In the genomic region with DNA sequence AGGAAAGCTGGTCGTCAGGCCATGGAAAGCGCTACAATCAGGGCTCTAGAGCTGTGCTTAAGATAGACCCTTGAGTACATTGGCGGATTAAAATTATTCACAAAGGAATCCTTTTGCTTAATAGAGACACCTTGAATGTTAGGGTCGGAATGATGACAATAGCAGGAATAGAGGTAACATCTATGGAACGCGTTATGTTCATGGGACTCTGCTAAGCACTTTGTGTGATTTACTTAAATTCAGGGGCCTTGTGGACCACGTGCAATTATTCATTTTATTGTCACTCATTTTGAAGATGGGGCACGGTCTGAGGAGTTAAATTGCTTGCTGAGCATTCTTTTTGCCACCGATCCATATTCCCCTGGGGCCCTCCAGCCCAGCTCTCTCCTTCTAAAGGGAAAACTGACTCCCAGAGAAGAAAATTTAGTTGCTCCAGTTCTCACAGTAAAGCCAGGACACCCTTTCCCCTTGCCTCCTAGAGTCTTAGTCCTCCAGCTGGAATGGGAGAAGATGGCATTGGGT, we compare ENCODE assay signal across 1 cellular context.
TF ChIP-seq lines count a peak whose summit lies in the region.

No MANE protein-coding gene starts in this region.

TF ChIP-seq in HEK293, 187 proteins besides CTCF, POLR2A, EP300 and RAD21 (continued from another document and continues in another):
- peak; percentile 3; the same call in 1 of the 2 replicates for TF ChIP-seq PRDM10 (tag by site-specific recombination; IDR thresholded peaks at IDR 0.05)
- TF ChIP-seq SP3 (tag by site-specific recombination; IDR thresholded peaks at IDR 0.05), result no peak
- peak; percentile 18; the same call in 1 of the 2 replicates for TF ChIP-seq ZBTB20 (tag by site-specific recombination; IDR thresholded peaks at IDR 0.05)
- TF ChIP-seq, protein P1, sequence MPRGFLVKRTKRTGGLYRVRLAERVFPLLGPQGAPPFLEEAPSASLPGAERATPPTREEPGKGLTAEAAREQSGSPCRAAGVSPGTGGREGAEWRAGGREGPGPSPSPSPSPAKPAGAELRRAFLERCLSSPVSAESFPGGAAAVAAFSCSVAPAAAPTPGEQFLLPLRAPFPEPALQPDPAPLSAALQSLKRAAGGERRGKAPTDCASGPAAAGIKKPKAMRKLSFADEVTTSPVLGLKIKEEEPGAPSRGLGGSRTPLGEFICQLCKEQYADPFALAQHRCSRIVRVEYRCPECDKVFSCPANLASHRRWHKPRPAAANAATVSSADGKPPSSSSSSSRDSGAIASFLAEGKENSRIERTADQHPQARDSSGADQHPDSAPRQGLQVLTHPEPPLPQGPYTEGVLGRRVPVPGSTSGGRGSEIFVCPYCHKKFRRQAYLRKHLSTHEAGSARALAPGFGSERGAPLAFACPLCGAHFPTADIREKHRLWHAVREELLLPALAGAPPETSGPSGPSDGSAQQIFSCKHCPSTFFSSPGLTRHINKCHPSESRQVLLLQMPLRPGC (tag by site-specific recombination; IDR thresholded peaks at IDR 0.05), result no peak
- TF ChIP-seq, protein P2, sequence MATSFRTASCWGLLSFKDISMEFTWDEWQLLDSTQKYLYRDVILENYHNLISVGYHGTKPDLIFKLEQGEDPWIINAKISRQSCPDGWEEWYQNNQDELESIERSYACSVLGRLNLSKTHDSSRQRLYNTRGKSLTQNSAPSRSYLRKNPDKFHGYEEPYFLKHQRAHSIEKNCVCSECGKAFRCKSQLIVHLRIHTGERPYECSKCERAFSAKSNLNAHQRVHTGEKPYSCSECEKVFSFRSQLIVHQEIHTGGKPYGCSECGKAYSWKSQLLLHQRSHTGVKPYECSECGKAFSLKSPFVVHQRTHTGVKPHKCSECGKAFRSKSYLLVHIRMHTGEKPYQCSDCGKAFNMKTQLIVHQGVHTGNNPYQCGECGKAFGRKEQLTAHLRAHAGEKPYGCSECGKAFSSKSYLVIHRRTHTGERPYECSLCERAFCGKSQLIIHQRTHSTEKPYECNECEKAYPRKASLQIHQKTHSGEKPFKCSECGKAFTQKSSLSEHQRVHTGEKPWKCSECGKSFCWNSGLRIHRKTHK (tag by site-specific recombination; IDR thresholded peaks at IDR 0.05), result no peak
- peak; percentile 26; the same call in 1 of the 2 replicates for TF ChIP-seq ZBTB17 (tag by site-specific recombination; IDR thresholded peaks at IDR 0.05)
- TF ChIP-seq ZNF404 (tag by site-specific recombination; IDR thresholded peaks at IDR 0.05), result no peak
- TF ChIP-seq ZNF16 (tag by site-specific recombination; IDR thresholded peaks at IDR 0.05; ENCODE audit: low read depth), result no peak
- no peak for TF ChIP-seq RBAK (tag by site-specific recombination; IDR thresholded peaks at IDR 0.05)
- no peak for TF ChIP-seq ZNF292 (tag by site-specific recombination; IDR thresholded peaks at IDR 0.05; ENCODE audit: borderline replicate concordance, low read depth)
- no peak for TF ChIP-seq ZBTB44 (tag by site-specific recombination; IDR thresholded peaks at IDR 0.05)
- TF ChIP-seq, protein P3, sequence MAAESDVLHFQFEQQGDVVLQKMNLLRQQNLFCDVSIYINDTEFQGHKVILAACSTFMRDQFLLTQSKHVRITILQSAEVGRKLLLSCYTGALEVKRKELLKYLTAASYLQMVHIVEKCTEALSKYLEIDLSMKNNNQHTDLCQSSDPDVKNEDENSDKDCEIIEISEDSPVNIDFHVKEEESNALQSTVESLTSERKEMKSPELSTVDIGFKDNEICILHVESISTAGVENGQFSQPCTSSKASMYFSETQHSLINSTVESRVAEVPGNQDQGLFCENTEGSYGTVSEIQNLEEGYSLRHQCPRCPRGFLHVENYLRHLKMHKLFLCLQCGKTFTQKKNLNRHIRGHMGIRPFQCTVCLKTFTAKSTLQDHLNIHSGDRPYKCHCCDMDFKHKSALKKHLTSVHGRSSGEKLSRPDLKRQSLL (tag by site-specific recombination; IDR thresholded peaks at IDR 0.05), result no peak
- peak; percentile 78 for TF ChIP-seq YY1 (tag by site-specific recombination; IDR thresholded peaks at IDR 0.05)
- TF ChIP-seq, protein P4, sequence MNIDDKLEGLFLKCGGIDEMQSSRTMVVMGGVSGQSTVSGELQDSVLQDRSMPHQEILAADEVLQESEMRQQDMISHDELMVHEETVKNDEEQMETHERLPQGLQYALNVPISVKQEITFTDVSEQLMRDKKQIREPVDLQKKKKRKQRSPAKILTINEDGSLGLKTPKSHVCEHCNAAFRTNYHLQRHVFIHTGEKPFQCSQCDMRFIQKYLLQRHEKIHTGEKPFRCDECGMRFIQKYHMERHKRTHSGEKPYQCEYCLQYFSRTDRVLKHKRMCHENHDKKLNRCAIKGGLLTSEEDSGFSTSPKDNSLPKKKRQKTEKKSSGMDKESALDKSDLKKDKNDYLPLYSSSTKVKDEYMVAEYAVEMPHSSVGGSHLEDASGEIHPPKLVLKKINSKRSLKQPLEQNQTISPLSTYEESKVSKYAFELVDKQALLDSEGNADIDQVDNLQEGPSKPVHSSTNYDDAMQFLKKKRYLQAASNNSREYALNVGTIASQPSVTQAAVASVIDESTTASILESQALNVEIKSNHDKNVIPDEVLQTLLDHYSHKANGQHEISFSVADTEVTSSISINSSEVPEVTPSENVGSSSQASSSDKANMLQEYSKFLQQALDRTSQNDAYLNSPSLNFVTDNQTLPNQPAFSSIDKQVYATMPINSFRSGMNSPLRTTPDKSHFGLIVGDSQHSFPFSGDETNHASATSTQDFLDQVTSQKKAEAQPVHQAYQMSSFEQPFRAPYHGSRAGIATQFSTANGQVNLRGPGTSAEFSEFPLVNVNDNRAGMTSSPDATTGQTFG (tag by site-specific recombination; IDR thresholded peaks at IDR 0.05; ENCODE audit: borderline replicate concordance), result no peak
- TF ChIP-seq KLF8 (tag by site-specific recombination; IDR thresholded peaks at IDR 0.05), result no peak
- TF ChIP-seq ZNF175 (tag by site-specific recombination; IDR thresholded peaks at IDR 0.05), result no peak
- TF ChIP-seq ZNF777 (tag by site-specific recombination; IDR thresholded peaks at IDR 0.05; ENCODE audit: borderline replicate concordance), result no peak
- TF ChIP-seq, protein P5, sequence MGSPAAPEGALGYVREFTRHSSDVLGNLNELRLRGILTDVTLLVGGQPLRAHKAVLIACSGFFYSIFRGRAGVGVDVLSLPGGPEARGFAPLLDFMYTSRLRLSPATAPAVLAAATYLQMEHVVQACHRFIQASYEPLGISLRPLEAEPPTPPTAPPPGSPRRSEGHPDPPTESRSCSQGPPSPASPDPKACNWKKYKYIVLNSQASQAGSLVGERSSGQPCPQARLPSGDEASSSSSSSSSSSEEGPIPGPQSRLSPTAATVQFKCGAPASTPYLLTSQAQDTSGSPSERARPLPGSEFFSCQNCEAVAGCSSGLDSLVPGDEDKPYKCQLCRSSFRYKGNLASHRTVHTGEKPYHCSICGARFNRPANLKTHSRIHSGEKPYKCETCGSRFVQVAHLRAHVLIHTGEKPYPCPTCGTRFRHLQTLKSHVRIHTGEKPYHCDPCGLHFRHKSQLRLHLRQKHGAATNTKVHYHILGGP (tag by site-specific recombination; IDR thresholded peaks at IDR 0.05), result no peak
- TF ChIP-seq ZNF600 (tag by site-specific recombination; IDR thresholded peaks at IDR 0.05), result peak; percentile 27; the same call in 1 of the 2 replicates
- no peak for TF ChIP-seq ZNF776 (tag by site-specific recombination; IDR thresholded peaks at IDR 0.05; ENCODE audit: borderline replicate concordance)
- TF ChIP-seq ZNF501 (tag by site-specific recombination; IDR thresholded peaks at IDR 0.05), result peak; percentile 86; the same call in 1 of the 2 replicates
- no peak for TF ChIP-seq HIC1 (tag by site-specific recombination; IDR thresholded peaks at IDR 0.05)
- TF ChIP-seq ZNF626 (tag by site-specific recombination; IDR thresholded peaks at IDR 0.05), result no peak
- TF ChIP-seq ZNF335 (tag by site-specific recombination; conservative IDR thresholded peaks at IDR 0.05), result peak; percentile 62
- TF ChIP-seq ZNF341 (tag by site-specific recombination; IDR thresholded peaks at IDR 0.05; ENCODE audit: low read depth), result peak; percentile 9; the same call in 1 of the 2 replicates
- TF ChIP-seq, protein P6, sequence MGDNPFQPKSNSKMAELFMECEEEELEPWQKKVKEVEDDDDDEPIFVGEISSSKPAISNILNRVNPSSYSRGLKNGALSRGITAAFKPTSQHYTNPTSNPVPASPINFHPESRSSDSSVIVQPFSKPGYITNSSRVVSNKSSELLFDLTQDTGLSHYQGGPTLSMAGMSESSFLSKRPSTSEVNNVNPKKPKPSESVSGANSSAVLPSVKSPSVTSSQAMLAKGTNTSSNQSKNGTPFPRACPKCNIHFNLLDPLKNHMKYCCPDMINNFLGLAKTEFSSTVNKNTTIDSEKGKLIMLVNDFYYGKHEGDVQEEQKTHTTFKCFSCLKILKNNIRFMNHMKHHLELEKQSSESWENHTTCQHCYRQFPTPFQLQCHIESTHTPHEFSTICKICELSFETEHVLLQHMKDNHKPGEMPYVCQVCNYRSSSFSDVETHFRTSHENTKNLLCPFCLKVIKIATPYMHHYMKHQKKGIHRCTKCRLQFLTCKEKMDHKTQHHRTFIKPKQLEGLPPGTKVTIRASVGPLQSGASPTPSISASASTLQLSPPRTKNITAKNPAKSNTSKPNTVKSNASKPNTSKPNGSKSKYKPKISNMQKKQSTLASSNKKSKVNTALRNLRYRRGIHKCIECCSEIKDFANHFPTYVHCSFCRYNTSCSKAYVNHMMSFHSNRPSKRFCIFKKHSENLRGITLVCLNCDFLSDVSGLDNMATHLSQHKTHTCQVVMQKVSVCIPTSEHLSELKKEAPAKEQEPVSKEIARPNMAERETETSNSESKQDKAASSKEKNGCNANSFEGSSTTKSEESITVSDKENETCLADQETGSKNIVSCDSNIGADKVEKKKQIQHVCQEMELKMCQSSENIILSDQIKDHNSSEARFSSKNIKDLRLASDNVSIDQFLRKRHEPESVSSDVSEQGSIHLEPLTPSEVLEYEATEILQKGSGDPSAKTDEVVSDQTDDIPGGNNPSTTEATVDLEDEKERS (tag by site-specific recombination; IDR thresholded peaks at IDR 0.05), result no peak
- TF ChIP-seq GLI2 (tag by site-specific recombination; IDR thresholded peaks at IDR 0.05; ENCODE audit: borderline replicate concordance, low read depth), result no peak
- TF ChIP-seq ZNF133 (tag by site-specific recombination; IDR thresholded peaks at IDR 0.05), result no peak
- TF ChIP-seq TCF7L2 (IDR thresholded peaks at IDR 0.05; ENCODE audit: borderline replicate concordance, low read depth, low read length), result no peak
- TF ChIP-seq GLI4 (tag by site-specific recombination; IDR thresholded peaks at IDR 0.05), result no peak
